ENCODE assay signal across 9 cellular contexts in the genomic region with DNA sequence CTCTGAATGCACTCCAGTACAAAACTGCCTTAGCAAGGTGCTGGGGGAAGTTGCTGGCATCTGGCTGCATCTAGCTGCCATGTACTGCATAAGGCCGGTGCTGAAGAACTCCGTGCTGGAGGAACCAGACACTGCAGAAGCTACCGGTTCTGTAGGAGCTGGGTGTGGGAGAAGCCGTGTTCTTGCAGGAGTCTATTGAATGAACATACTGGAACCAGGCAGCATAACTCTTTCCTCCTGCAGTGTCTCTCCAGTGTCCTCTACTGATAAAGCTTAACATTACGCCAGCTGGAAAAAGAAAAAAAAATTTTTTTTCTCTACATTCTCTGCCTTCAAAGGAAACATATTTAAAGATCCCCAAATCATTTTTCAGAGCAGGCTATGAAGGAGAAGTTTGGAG. TPM values are rescaled to one million over a fixed set of nuclear protein-coding genes. Genes with fewer than 3 reads are reported as not detected.
DNase-seq lines count a peak whose midpoint lies in the region; ATAC-seq and TF ChIP-seq lines count a peak whose summit lies in the region.
"Had no signal": no experiment of that assay in that cellular context is flagged by ENCODE, and none has a peak within 500 bp of the region (broad histone marks: within the 10 kb centered on the region; RNA-seq: fewer than 3 reads in every experiment).

No MANE protein-coding gene starts in this region.

- H3K4me3 Mint-ChIP-seq in T-cell = no peak overlapping the region

- POLR2A ChIA-PET in T-cell (lab: Charles Lee) = interaction anchor here in 1 of 2 donors (0.6 kb wide), 1 partner anchor 15 kb away, joined by 3 read pairs; no protein-coding TSS in a partner anchor

- in situ Hi-C loops in HAP-1 (cut with MboI; ENCODE audit: low sequenced_read_pairs) = no loop called here

- H3K4me3 ChIP-seq in osteoblast (ENCODE audit: insufficient read depth, low read length) = no peak overlapping the region
- no peak overlapping the region for H3K4me3 ChIP-seq in HAP-1

- DNase-seq in DMS 273 (lab: John Stamatoyannopoulos, UW; ENCODE audit: unreplicated experiment) (peak; percentile 3), DMS 273 treated with DMSO at 0.1 percent for 48 hours (lab: John Stamatoyannopoulos, UW) (no peak), Kasumi-1 (lab: John Stamatoyannopoulos, UW) (peak; percentile 34 to 71), dermis blood vessel endothelial cell (peak; percentile 28), osteoblast (ENCODE audit: insufficient read length, low spot score, missing footprints) (no peak), T-cell (no peak), HAP-1 (ENCODE audit: low spot score in 2 of 2) (no peak)
- DNase-seq: 8988T had no signal

- peak; percentile 44 for TF ChIP-seq CTCF in osteoblast (IDR thresholded peaks at IDR 0.05; ENCODE audit: extremely low read depth, low read depth, low read length)

- peaks cover 4% of the 10 kb centered on the region for H3K36me3 ChIP-seq in osteoblast (ENCODE audit: insufficient read depth, low read length)
- H3K36me3 ChIP-seq in HAP-1 (replicated peaks) = peaks cover 8% of the 10 kb centered on the region; the same call in 1 of the 2 replicates

- H3K27ac Mint-ChIP-seq in T-cell = no peak overlapping the region

- peaks cover 45% of the 10 kb centered on the region for H3K36me3 Mint-ChIP-seq in T-cell

- no peaks in the 10 kb centered on the region for H3K27me3 Mint-ChIP-seq in T-cell

- H2AFZ ChIP-seq in osteoblast (ENCODE audit: low read length) = no peak overlapping the region

- peaks cover 10% of the 10 kb centered on the region for H3K4me1 ChIP-seq in osteoblast (ENCODE audit: insufficient read depth, low read length)
- no peaks in the 10 kb centered on the region for H3K4me1 ChIP-seq in HAP-1

- no peaks in the 10 kb centered on the region for H3K79me2 ChIP-seq in osteoblast (ENCODE audit: insufficient read depth, low read length)

- H3K4me1 Mint-ChIP-seq in T-cell = no peaks in the 10 kb centered on the region

- no peaks in the 10 kb centered on the region for H3K9me3 ChIP-seq in osteoblast (ENCODE audit: low read depth, low read length)
- H3K9me3 ChIP-seq in HAP-1 = no peaks in the 10 kb centered on the region

- ATAC-seq in GM18870 (IDR thresholded peaks at IDR 0.05; ENCODE audit: unreplicated experiment) (no peak), T-cell (replicated peaks in 1 of 4) (no peak)

- peaks cover 7% of the 10 kb centered on the region for H4K20me1 ChIP-seq in osteoblast (ENCODE audit: insufficient read depth, low read length)

- no peak overlapping the region for H3K27ac ChIP-seq in osteoblast (ENCODE audit: low read depth, low read length)

- H3K4me2 ChIP-seq in osteoblast (ENCODE audit: insufficient read depth, low read length) = no peak overlapping the region

- CTCF ChIA-PET in T-cell (lab: Charles Lee) = interaction anchor here (0.7 to 2.0 kb wide), 3 partner anchors 11 to 823 kb away, joined by 3 to 7 read pairs (median 4); no protein-coding TSS in a partner anchor

- H3K9me3 Mint-ChIP-seq in T-cell = no peaks in the 10 kb centered on the region

- H3K27me3 ChIP-seq in osteoblast (ENCODE audit: insufficient read depth, low read length) = no peaks in the 10 kb centered on the region
- no peaks in the 10 kb centered on the region for H3K27me3 ChIP-seq in HAP-1 (ENCODE audit: low read depth)

RNA-seq across cellular contexts. Expression of a gene that starts 38.5 kb away (rescaled TPM):
- 35.2 and 35.6 TPM in 2 replicates for total RNA-seq in dermis blood vessel endothelial cell
- 59.2 and 60.4 TPM in 2 replicates for total RNA-seq in osteoblast
- 10 to 100 TPM; 32.1 to 49.3 (median 36.5) TPM for total RNA-seq in T-cell

Comparison
In these comparisons a context has a peak if more than half of its experiments do, and no peak if none do; other contexts are left out.
1. DNase-seq: peak in DMS 273 (single experiment), Kasumi-1 (2 of 2) and dermis blood vessel endothelial cell (single experiment); none in DMS 273 treated with DMSO at 0.1 percent for 48 hours (single experiment), osteoblast (single experiment), T-cell (0 of 34) and HAP-1 (0 of 2).